Comparison of ENCODE assay signal across 1 cellular context in genomic region chr19:35938282-35939224, GRCh38.
TF ChIP-seq lines count a peak whose summit lies in the region.

No MANE protein-coding gene starts in this region.

TF ChIP-seq in HEK293, 187 proteins besides CTCF, POLR2A, EP300 and RAD21 (continued from another document):
- TF ChIP-seq ZNF548 (tag by site-specific recombination; IDR thresholded peaks at IDR 0.05), result no peak
- no peak for TF ChIP-seq ZNF76 (tag by site-specific recombination; IDR thresholded peaks at IDR 0.05; ENCODE audit: borderline replicate concordance, low read depth)
- no peak for TF ChIP-seq PRDM1 (tag by site-specific recombination; IDR thresholded peaks at IDR 0.05)
- no peak for TF ChIP-seq ZNF544 (tag by site-specific recombination; IDR thresholded peaks at IDR 0.05)
- peak; percentile 71 for TF ChIP-seq ZNF596 (tag by site-specific recombination; IDR thresholded peaks at IDR 0.05)
